ENCODE assay signal across 12 cellular contexts in the genomic region with DNA sequence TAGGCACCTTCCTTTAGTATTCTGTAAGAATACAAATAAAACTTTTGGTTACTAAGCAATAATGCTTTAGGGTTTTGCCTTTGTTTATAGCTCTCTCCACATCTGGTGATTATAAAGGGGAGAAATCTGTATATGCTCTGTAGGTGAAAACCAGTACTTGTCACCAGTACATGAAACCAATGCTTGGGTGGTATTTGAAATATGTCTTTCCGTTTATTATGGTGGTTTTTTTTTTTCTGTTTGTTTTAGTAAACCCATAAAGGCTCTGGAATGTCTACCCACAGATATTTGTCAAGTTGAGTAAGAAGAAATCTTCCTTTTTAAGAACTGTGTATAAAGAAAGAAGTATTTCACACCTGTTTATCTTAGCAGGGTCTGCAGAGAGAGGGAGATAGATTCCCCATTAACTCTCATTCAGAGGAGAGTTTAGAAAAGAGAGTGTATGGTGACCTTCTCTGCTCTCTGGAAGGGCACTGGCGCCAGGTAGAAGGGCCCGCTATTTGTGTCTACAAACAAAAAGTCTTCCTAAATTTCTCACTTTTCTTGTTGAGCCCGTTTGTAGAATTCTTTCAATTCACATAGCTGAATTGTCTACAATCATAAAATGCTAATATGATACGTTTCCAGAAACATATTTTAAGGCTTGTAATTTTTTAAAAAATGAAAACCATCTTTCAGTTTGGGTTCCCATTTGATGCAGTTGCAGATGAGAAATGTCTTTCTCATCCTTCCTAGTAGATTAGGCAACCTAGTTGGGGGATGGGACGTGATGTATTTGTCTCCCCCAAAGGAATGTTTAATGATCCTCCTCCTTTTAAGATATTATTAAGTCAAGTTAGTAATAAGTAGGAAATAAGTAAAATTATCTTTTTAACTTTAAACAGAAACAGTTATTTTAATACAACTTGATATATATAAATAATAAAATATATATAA. TPM values are rescaled to one million over a fixed set of nuclear protein-coding genes. Genes with fewer than 3 reads are reported as not detected.
DNase-seq lines count a peak whose midpoint lies in the region; ATAC-seq and TF ChIP-seq lines count a peak whose summit lies in the region.
"Had no signal": no experiment of that assay in that cellular context is flagged by ENCODE, and none has a peak within 500 bp of the region (broad histone marks: within the 10 kb centered on the region; RNA-seq: fewer than 3 reads in every experiment).

No MANE protein-coding gene starts in this region.

- peaks cover 0 to 2% (median 0%) of the 10 kb centered on the region in 4 donors for H3K4me1 Mint-ChIP-seq in naive thymus-derived CD8-positive, alpha-beta T cell

- H3K36me3 ChIP-seq in heart right ventricle (no peaks in the 10 kb centered on the region), adipocyte (ENCODE audit: control insufficient read depth, insufficient read depth, low read length, severe bottlenecking) (no peaks in the 10 kb centered on the region), kidney epithelial cell (ENCODE audit: control insufficient read depth, insufficient read depth, low read length) (no peaks in the 10 kb centered on the region), upper lobe of right lung (no peaks in the 10 kb centered on the region)

- POLR2A ChIA-PET in naive thymus-derived CD8-positive, alpha-beta T cell (lab: Charles Lee) = no interaction called here

- H3K36me3 Mint-ChIP-seq in naive thymus-derived CD8-positive, alpha-beta T cell = no peaks in the 10 kb centered on the region
- H3K36me3 Mint-ChIP-seq: stimulated activated effector memory CD8-positive, alpha-beta T cell treated with anti-CD3 and anti-CD28 coated beads, Interleukin-12 subunit alpha, Interleukin-12 subunit beta, amount 100 ng/mL, for 72 hours had no signal

- H3K27me3 ChIP-seq in heart right ventricle (no peaks in the 10 kb centered on the region), adipocyte (replicated peaks; ENCODE audit: control insufficient read depth, insufficient read depth, low read length) (no peaks in the 10 kb centered on the region), kidney epithelial cell (ENCODE audit: control insufficient read depth, insufficient read depth, low read length) (no peaks in the 10 kb centered on the region), upper lobe of right lung (no peaks in the 10 kb centered on the region)

- no peak overlapping the region for H3K27ac Mint-ChIP-seq in naive thymus-derived CD8-positive, alpha-beta T cell
- H3K27ac Mint-ChIP-seq: stimulated activated effector memory CD8-positive, alpha-beta T cell treated with anti-CD3 and anti-CD28 coated beads, Interleukin-12 subunit alpha, Interleukin-12 subunit beta, amount 100 ng/mL, for 72 hours had no signal

- H3K9ac ChIP-seq in adipocyte (ENCODE audit: low read length) = no peak overlapping the region

- 64 to 71% methylated on average over 6 of the region's 6 CpGs for WGBS in heart right ventricle, 2 donors

- no peak for ATAC-seq in heart right ventricle
- ATAC-seq in left cardiac atrium = no peak
- ATAC-seq in upper lobe of right lung = no peak
- no peak for ATAC-seq in naive thymus-derived CD8-positive, alpha-beta T cell
- ATAC-seq: stimulated activated effector memory CD8-positive, alpha-beta T cell treated with anti-CD3 and anti-CD28 coated beads, Interleukin-12 subunit alpha, Interleukin-12 subunit beta, amount 100 ng/mL, for 72 hours had no signal

- no peak for TF ChIP-seq CTCF in heart right ventricle (IDR thresholded peaks at IDR 0.05)
- no peak for TF ChIP-seq CTCF in kidney epithelial cell (IDR thresholded peaks at IDR 0.05; ENCODE audit: insufficient read depth, low read length, poor library complexity, severe bottlenecking)
- TF ChIP-seq CTCF in upper lobe of right lung (IDR thresholded peaks at IDR 0.05) = no peak

- H3K4me1 ChIP-seq in heart right ventricle (peaks cover 0 to 51% (median 21%) of the 10 kb centered on the region in 9 donors), adipocyte (ENCODE audit: control insufficient read depth, insufficient read depth, low read length) (peaks cover 12% of the 10 kb centered on the region), upper lobe of right lung (peaks cover 7% of the 10 kb centered on the region)

- no peak for DNase-seq in heart right ventricle
- DNase-seq in left cardiac atrium = no peak
- DNase-seq in adipocyte (ENCODE audit: low read depth) = peak; percentile 73
- DNase-seq in kidney epithelial cell (ENCODE audit: low read depth) = peak; percentile 21
- DNase-seq in upper lobe of right lung = no peak
- DNase-seq in naive thymus-derived CD8-positive, alpha-beta T cell = no peak
- no peak for DNase-seq in stimulated activated CD4-positive, alpha-beta T cell treated with anti-CD3 and anti-CD28 coated beads, Interleukin-4, amount 100 ng/mL, for 4 hours
- no peak for DNase-seq in activated CD8-positive, alpha-beta memory T cell treated with anti-CD3 and anti-CD28 coated beads for 24 hours
- DNase-seq: islet precursor cell, NCI-H524 treated with DMSO at 0.1 percent for 48 hours, small intestine had no signal

- H3K9me3 Mint-ChIP-seq in naive thymus-derived CD8-positive, alpha-beta T cell = peaks cover 0 to 13% (median 0%) of the 10 kb centered on the region in 9 donors
- H3K9me3 Mint-ChIP-seq: stimulated activated effector memory CD8-positive, alpha-beta T cell treated with anti-CD3 and anti-CD28 coated beads, Interleukin-12 subunit alpha, Interleukin-12 subunit beta, amount 100 ng/mL, for 72 hours had no signal

- intact Hi-C loops in heart right ventricle (cut with DNase I) = no loop called here
- intact Hi-C loops in left cardiac atrium (cut with DNase I) = no loop called here
- intact Hi-C loops in upper lobe of right lung (cut with DNase I) = no loop called here

- peaks cover 0 to 28% (median 6%) of the 10 kb centered on the region in 5 donors for H3K27me3 Mint-ChIP-seq in naive thymus-derived CD8-positive, alpha-beta T cell

- H3K4me3 Mint-ChIP-seq in naive thymus-derived CD8-positive, alpha-beta T cell = no peak overlapping the region
- H3K4me3 Mint-ChIP-seq: stimulated activated effector memory CD8-positive, alpha-beta T cell treated with anti-CD3 and anti-CD28 coated beads, Interleukin-12 subunit alpha, Interleukin-12 subunit beta, amount 100 ng/mL, for 72 hours had no signal

- peak overlapping the region in 7 of 10 donors; percentile 5 to 62 (median 43) for H3K27ac ChIP-seq in heart right ventricle
- H3K27ac ChIP-seq in upper lobe of right lung = peak overlapping the region; percentile 7

- H3K4me3 ChIP-seq in heart right ventricle (no peak overlapping the region), adipocyte (ENCODE audit: low read length) (no peak overlapping the region), kidney epithelial cell (ENCODE audit: low read depth, low read length) (no peak overlapping the region), upper lobe of right lung (no peak overlapping the region)

- H3K9me3 ChIP-seq in heart right ventricle (peaks cover 0 to 17% (median 0%) of the 10 kb centered on the region in 11 donors), adipocyte (ENCODE audit: control insufficient read depth, low read length) (no peaks in the 10 kb centered on the region), upper lobe of right lung (no peaks in the 10 kb centered on the region)

RNA-seq across cellular contexts. Expression of a gene that starts 33.9 kb away (rescaled TPM):
- total RNA-seq in heart right ventricle = 100 to 1,000 TPM; 357 to 560 (median 437) TPM
- 10 to 100 TPM; 63.2 to 64.7 TPM for polyA plus RNA-seq in heart right ventricle
- total RNA-seq in left cardiac atrium = 100 to 1,000 TPM; 204 to 206 TPM
- total RNA-seq in kidney epithelial cell = 18.9 and 20.4 TPM in 2 replicates
- 52.0 TPM for total RNA-seq in upper lobe of right lung
- total RNA-seq in naive thymus-derived CD8-positive, alpha-beta T cell = under 1 TPM; 0.74 to 0.78 TPM
- polyA plus RNA-seq in naive thymus-derived CD8-positive, alpha-beta T cell = 1 to 10 TPM in 1 of 3 donors, under 1 TPM in 1, not detected in 1; 0.42 to 2.6 TPM

Comparison
In these comparisons a context has a peak if more than half of its experiments do, and no peak if none do; other contexts are left out.
1. DNase-seq: peak in adipocyte (single experiment) and kidney epithelial cell (single experiment); none in heart right ventricle (0 of 2), left cardiac atrium (single experiment), upper lobe of right lung (single experiment), naive thymus-derived CD8-positive, alpha-beta T cell (0 of 10), stimulated activated CD4-positive, alpha-beta T cell treated with anti-CD3 and anti-CD28 coated beads, Interleukin-4, amount 100 ng/mL, for 4 hours (0 of 2) and activated CD8-positive, alpha-beta memory T cell treated with anti-CD3 and anti-CD28 coated beads for 24 hours (single experiment).
2. RNA of a gene that starts 33.9 kb away (total RNA-seq): 357 to 560 TPM in heart right ventricle, 204 to 206 TPM in left cardiac atrium, 52.0 TPM in upper lobe of right lung (single experiment) and 18.9 to 20.4 TPM in kidney epithelial cell; 0.74 to 0.78 TPM in naive thymus-derived CD8-positive, alpha-beta T cell; every median in the first group is over 10 times any median in the second.